In the genomic region with DNA sequence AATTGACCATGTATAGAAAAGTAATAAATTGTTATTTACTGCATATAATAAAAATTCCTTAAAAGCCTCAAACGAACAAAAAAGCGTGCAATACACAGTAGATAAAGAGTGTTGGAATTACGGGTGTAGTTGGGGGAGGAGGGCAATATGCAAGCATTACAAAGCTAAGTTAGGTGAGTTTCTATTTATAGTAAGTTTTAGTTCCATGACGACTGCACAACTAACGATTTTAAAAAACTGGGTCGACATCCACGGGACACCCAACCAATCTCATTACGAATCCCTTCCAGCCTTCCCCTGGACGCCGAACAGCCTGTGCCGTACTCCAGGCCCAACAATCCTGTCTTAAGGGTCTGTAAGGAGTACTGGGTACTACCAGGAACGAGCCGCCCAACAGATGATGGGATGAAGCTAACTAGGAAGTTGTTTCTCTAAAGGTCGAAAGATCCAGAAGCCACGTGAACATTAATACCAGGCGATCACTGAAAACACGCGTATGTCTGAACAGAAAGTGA, we compare ENCODE assay signal across 8 cellular contexts. TPM values are rescaled to one million over a fixed set of nuclear protein-coding genes. Genes with fewer than 3 reads are reported as not detected.
A peak's percentile ranks its signal among the peaks of the same experiment; 100 is the strongest.
DNase-seq lines count a peak whose midpoint lies in the region; ATAC-seq, FAIRE-seq and TF ChIP-seq lines count a peak whose summit lies in the region.

No MANE protein-coding gene starts in this region.

- peak overlapping the region; percentile 84 for H3K9ac ChIP-seq in Loucy (ENCODE audit: low read depth, low read length, poor library complexity, severe bottlenecking)

- no peaks in the 10 kb centered on the region for H3K27me3 Mint-ChIP-seq in activated naive CD4-positive, alpha-beta T cell treated with anti-CD3 and anti-CD28 coated beads, Interleukin-2, amount 10 ng/mL, durations not matched to agents 7 days and 5 days

- H2AFZ ChIP-seq in Loucy (ENCODE audit: low read length) = peak overlapping the region; percentile 90

- CTCF ChIA-PET in activated naive CD4-positive, alpha-beta T cell treated with anti-CD3 and anti-CD28 coated beads, Interleukin-2, amount 10 ng/mL, durations not matched to agents 7 days and 5 days (lab: Charles Lee) = interaction anchor here (2.5 to 2.8 kb wide), 2 partner anchors 714 to 840 kb away, joined by 7 to 15 read pairs; partner anchors contain the start of gene FAM162A

- intact Hi-C loops in mucosa of descending colon (cut with DNase I, micrococcal nuclease) = no loop called here

- no peaks in the 10 kb centered on the region for H3F3A ChIP-seq in Loucy (ENCODE audit: low read depth)

- ATAC-seq in mucosa of descending colon (no peak), HG02642 (IDR thresholded peaks at IDR 0.05; ENCODE audit: poor library complexity, unreplicated experiment) (no peak), GM19324 (IDR thresholded peaks at IDR 0.05; ENCODE audit: low FRiP score, unreplicated experiment) (no peak)

- peak overlapping the region; percentile 80 for H3K4me3 ChIP-seq in Loucy (ENCODE audit: low read length, poor library complexity, severe bottlenecking)
- H3K4me3 ChIP-seq in bronchial epithelial cell (ENCODE audit: low read depth, low read length) = peak overlapping the region; percentile 57
- H3K4me3 ChIP-seq in mucosa of descending colon = peak overlapping the region; percentile 31

- no peaks in the 10 kb centered on the region for H3K9me3 Mint-ChIP-seq in activated naive CD4-positive, alpha-beta T cell treated with anti-CD3 and anti-CD28 coated beads, Interleukin-2, amount 10 ng/mL, durations not matched to agents 7 days and 5 days

- H3K4me3 Mint-ChIP-seq in activated naive CD4-positive, alpha-beta T cell treated with anti-CD3 and anti-CD28 coated beads, Interleukin-2, amount 10 ng/mL, durations not matched to agents 7 days and 5 days = peak overlapping the region; percentile 99

- H3K36me3 ChIP-seq in Loucy (ENCODE audit: insufficient read depth, low read length) = no peaks in the 10 kb centered on the region
- H3K36me3 ChIP-seq in bronchial epithelial cell (ENCODE audit: control insufficient read depth, insufficient read depth, low read length) = no peaks in the 10 kb centered on the region
- H3K36me3 ChIP-seq in mucosa of descending colon (ENCODE audit: low read depth) = no peaks in the 10 kb centered on the region

- H3K36me3 Mint-ChIP-seq in activated naive CD4-positive, alpha-beta T cell treated with anti-CD3 and anti-CD28 coated beads, Interleukin-2, amount 10 ng/mL, durations not matched to agents 7 days and 5 days = peaks cover 18% of the 10 kb centered on the region

- no peak for TF ChIP-seq CTCF in Loucy (conservative IDR thresholded peaks at IDR 0.05; ENCODE audit: low read length)
- TF ChIP-seq CTCF in bronchial epithelial cell (IDR thresholded peaks at IDR 0.05; ENCODE audit: insufficient read depth, low read length, severe bottlenecking) = no peak
- no peak for TF ChIP-seq CTCF in mucosa of descending colon (IDR thresholded peaks at IDR 0.05)

- H3K9me2 ChIP-seq in Loucy (replicated peaks; ENCODE audit: low read depth, low read length) = no peaks in the 10 kb centered on the region

- peak overlapping the region; percentile 96 for H3K27ac Mint-ChIP-seq in activated naive CD4-positive, alpha-beta T cell treated with anti-CD3 and anti-CD28 coated beads, Interleukin-2, amount 10 ng/mL, durations not matched to agents 7 days and 5 days

- no peak for FAIRE-seq in bronchial epithelial cell (lab: Jason Lieb, UNC)

- peaks cover 41% of the 10 kb centered on the region for H3K4me1 Mint-ChIP-seq in activated naive CD4-positive, alpha-beta T cell treated with anti-CD3 and anti-CD28 coated beads, Interleukin-2, amount 10 ng/mL, durations not matched to agents 7 days and 5 days

- H3K4me1 ChIP-seq in Loucy (ENCODE audit: insufficient read depth, low read length, poor library complexity, severe bottlenecking) (peaks cover 15% of the 10 kb centered on the region), mucosa of descending colon (ENCODE audit: low read depth) (peaks cover 19% of the 10 kb centered on the region)

- H3K27me3 ChIP-seq in Loucy (ENCODE audit: insufficient read depth, low read length, poor library complexity, severe bottlenecking) = no peaks in the 10 kb centered on the region
- no peaks in the 10 kb centered on the region for H3K27me3 ChIP-seq in bronchial epithelial cell (ENCODE audit: control insufficient read depth, insufficient read depth, low read length)

- peaks cover 51% of the 10 kb centered on the region for H3K79me2 ChIP-seq in Loucy (ENCODE audit: insufficient read depth, low read length)

- H3K9me3 ChIP-seq in Loucy (ENCODE audit: insufficient read depth, low read depth, low read length) (no peaks in the 10 kb centered on the region), mucosa of descending colon (no peaks in the 10 kb centered on the region)

- peaks cover 7% of the 10 kb centered on the region for H4K20me1 ChIP-seq in Loucy (ENCODE audit: insufficient read depth, low read length, poor library complexity, severe bottlenecking)

- peak overlapping the region; percentile 97 for H3K4me2 ChIP-seq in Loucy (ENCODE audit: low read depth, low read length, poor library complexity, severe bottlenecking)

- no peak for DNase-seq in activated naive CD4-positive, alpha-beta T cell treated with anti-CD3 and anti-CD28 coated beads, Interleukin-2, amount 10 ng/mL, durations not matched to agents 7 days and 5 days
- no peak for DNase-seq in activated naive CD4-positive, alpha-beta T cell (lab: John Stamatoyannopoulos, UW)
- DNase-seq in bronchial epithelial cell (ENCODE audit: low read depth) (peak; percentile 8), mucosa of descending colon (peak in 1 of 3 donors; percentile 16), mesenteric fat pad (ENCODE audit: low spot score) (no peak)

RNA-seq across cellular contexts. Expression of gene POLQ, which starts 0.7 kb away (rescaled TPM):
- total RNA-seq in bronchial epithelial cell (0.79 and 1.3 TPM in 2 replicates), mucosa of descending colon (1 to 10 TPM; 1.9 to 4.8 (median 3.2) TPM), mesenteric fat pad (0.51 TPM)

RNA-seq across cellular contexts. Expression of gene ARGFX, which starts 22.6 kb away (rescaled TPM):
- not detected in 2 replicates for total RNA-seq in bronchial epithelial cell
- total RNA-seq in mucosa of descending colon = not detected
- not detected for total RNA-seq in mesenteric fat pad

RNA-seq across cellular contexts. Expression of gene FBXO40, which starts 48.1 kb away (rescaled TPM):
- total RNA-seq in bronchial epithelial cell (not detected in 2 replicates), mucosa of descending colon (under 1 TPM in 1 of 3 donors, not detected in 2; 0.10 TPM), mesenteric fat pad (0.13 TPM)
